Comparison of ENCODE assay signal across 8 cellular contexts in the genomic region with DNA sequence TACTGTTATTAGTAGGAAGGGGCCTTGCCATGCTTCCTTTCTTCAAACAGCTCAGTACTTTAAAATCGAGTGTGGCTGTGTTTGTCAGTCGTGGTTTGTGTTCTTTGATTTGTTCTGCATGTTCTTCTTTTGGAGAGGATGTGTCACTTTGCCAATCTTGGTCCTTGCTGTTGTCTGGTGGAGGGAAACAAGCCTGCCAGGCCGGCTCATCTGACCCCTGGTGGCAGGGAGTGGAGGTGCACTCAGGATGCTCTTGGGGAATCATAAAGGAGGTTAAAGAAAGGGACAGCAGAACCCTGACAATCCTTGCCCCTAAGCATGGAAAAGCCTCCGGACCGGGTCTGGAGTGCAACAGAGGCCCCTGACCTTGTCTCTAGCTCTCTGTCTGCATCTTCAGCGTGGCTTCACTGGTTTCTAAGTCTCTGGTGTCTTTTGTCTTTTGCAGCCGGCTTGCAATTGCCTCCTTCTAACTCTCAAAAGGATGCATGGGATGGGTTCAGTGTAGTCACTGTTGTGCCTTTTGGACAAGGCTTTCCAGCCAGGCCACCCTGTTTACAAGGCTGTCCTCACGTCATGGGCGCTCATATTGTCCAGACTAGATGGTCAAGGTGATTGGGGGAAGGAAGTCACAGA.
DNase-seq lines count a peak whose midpoint lies in the region; ATAC-seq and TF ChIP-seq lines count a peak whose summit lies in the region.

No MANE protein-coding gene starts in this region.

- peak overlapping the region in 1 of 3 experiments; percentile 73 for H3K27ac Mint-ChIP-seq in nephron

- CTCF ChIA-PET in BJ (lab: Yijun Ruan, JAX): no interaction called here

- H3K36me3 ChIP-seq in BJ (ENCODE audit: control insufficient read depth, insufficient read depth, low read length) (no peaks in the 10 kb centered on the region), NT2/D1 (ENCODE audit: insufficient read depth, insufficient read length, low read length) (no peaks in the 10 kb centered on the region)

- no peak overlapping the region for H3K4me3 ChIP-seq in BJ (ENCODE audit: low read depth, low read length)
- H3K4me3 ChIP-seq in NT2/D1 (ENCODE audit: insufficient read length, low read depth): no peak overlapping the region

- peak; percentile 70 for TF ChIP-seq CTCF in BJ (IDR thresholded peaks at IDR 0.05; ENCODE audit: insufficient read depth, low read depth, low read length)
- TF ChIP-seq CTCF in nephron (IDR thresholded peaks at IDR 0.05; ENCODE audit: unreplicated experiment in 3 of 3): peak; percentile 79 to 83 (median 81)

- no peak overlapping the region for H3K4me3 Mint-ChIP-seq in nephron

- H3K27me3 ChIP-seq in BJ (ENCODE audit: control insufficient read depth, insufficient read depth, low read length) (no peaks in the 10 kb centered on the region), NT2/D1 (ENCODE audit: insufficient read depth, insufficient read length) (no peaks in the 10 kb centered on the region)

- no peaks in the 10 kb centered on the region for H3K4me1 ChIP-seq in NT2/D1 (ENCODE audit: insufficient read depth, insufficient read length)

- peaks cover 3% of the 10 kb centered on the region for H3K4me1 Mint-ChIP-seq in nephron

- H3K9ac ChIP-seq in NT2/D1 (ENCODE audit: insufficient read length, low read depth): no peak overlapping the region

- POLR2A ChIA-PET in BJ (lab: Charles Lee): no interaction called here

- H3K9me3 Mint-ChIP-seq in nephron: no peaks in the 10 kb centered on the region

- H3K27me3 Mint-ChIP-seq in nephron (ENCODE audit: low read depth): peaks cover 12% of the 10 kb centered on the region

- ATAC-seq in GM18907 (IDR thresholded peaks at IDR 0.05; ENCODE audit: unreplicated experiment) (peak; percentile 96), HG03159 (IDR thresholded peaks at IDR 0.05; ENCODE audit: unreplicated experiment) (peak; percentile 99), esophagus mucosa (peak; percentile 81)
- peak; percentile 77 for ATAC-seq in stimulated activated naive CD8-positive, alpha-beta T cell treated with anti-CD3 and anti-CD28 coated beads, Interleukin-15, Interleukin-2, amounts not matched to agents 100 U/mL and 50 U/mL, for 24 hours

- no peak for DNase-seq in BJ (ENCODE audit: low read depth)
- peak; percentile 70 for DNase-seq in NT2/D1 (ENCODE audit: low read depth, low spot score)
- DNase-seq in activated CD8-positive, alpha-beta memory T cell treated with anti-CD3 and anti-CD28 coated beads, Interleukin-2, amount 50 U/mL, for 4 hours: peak; percentile 62
- DNase-seq in stimulated activated naive CD8-positive, alpha-beta T cell treated with anti-CD3 and anti-CD28 coated beads, Interleukin-15, Interleukin-2, amounts not matched to agents 100 U/mL and 50 U/mL, for 24 hours: peak; percentile 75

- H3K36me3 Mint-ChIP-seq in nephron (ENCODE audit: low read depth): no peaks in the 10 kb centered on the region

- no peaks in the 10 kb centered on the region for H3K9me3 ChIP-seq in NT2/D1 (ENCODE audit: insufficient read depth, low read length)
